27 cellular contexts compared by ENCODE assay signal in the genomic region with DNA sequence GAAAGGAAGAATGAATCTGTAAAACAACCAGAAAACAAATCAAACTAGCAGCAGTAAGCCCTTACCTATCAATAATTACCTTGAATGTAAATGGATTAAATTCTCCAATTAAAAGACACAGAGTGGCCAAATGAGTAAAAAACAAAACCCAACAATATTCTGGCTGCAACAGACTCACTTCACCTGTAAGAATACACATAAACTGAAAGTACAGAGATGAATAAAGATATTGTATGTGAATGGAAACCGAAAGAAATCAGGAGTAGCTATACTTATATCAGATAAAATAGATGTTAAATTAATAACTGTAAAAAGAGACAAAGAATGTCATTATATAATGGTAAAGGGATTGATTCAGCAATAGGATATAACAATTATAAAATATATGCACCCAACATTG.
"Had no signal": no experiment of that assay in that cellular context is flagged by ENCODE, and none has a peak within 500 bp of the region (broad histone marks: within the 10 kb centered on the region; RNA-seq: fewer than 3 reads in every experiment).

No MANE protein-coding gene starts in this region.

- H3K27me3 ChIP-seq: brain microvascular endothelial cell, heart left ventricle, spleen, testis, transverse colon had no signal

- H3K9me3 ChIP-seq: testis had no signal

- H3K27ac Mint-ChIP-seq: activated naive CD4-positive, alpha-beta T cell treated with anti-CD3 and anti-CD28 coated beads for 36 hours; endodermal cell; nephron; T-helper 1 cell treated with Interleukin-12 subunit alpha and Interleukin-12 subunit beta and Interleukin-4 antibody, amounts not matched to agents 30 μg/mL and 1 μg/mL, for 36 hours; WTC11 had no signal

- DNase-seq: activated CD4-positive, alpha-beta T cell treated with anti-CD3 and anti-CD28 coated beads for 4 hours; activated CD4-positive, alpha-beta T cell treated with anti-CD3 and anti-CD28 coated beads, Interleukin-2, amount 50 U/mL, for 48 hours; activated effector memory CD4-positive, alpha-beta T cell treated with anti-CD3 and anti-CD28 coated beads, Interleukin-2, amount 50 U/mL, for 16 hours; activated naive CD4-positive, alpha-beta T cell treated with anti-CD3 and anti-CD28 coated beads for 36 hours; amniotic stem cell; brain microvascular endothelial cell; cortex of kidney; endodermal cell; foreskin fibroblast; heart left ventricle; hypothalamus; immature natural killer cell; kidney; left colon; midbrain; posterior cingulate gyrus; right cardiac atrium; spleen; stimulated activated naive CD8-positive, alpha-beta T cell treated with anti-CD3 and anti-CD28 coated beads, Interleukin-15, Interleukin-2, amounts not matched to agents 100 U/mL and 50 U/mL, for 24 hours; T1000; testis; transverse colon had no signal

- H3K36me3 ChIP-seq: brain microvascular endothelial cell, heart left ventricle, spleen, transverse colon had no signal

- H3K4me3 ChIP-seq: heart left ventricle, spleen, testis, transverse colon had no signal

- H3K4me3 Mint-ChIP-seq: activated naive CD4-positive, alpha-beta T cell treated with anti-CD3 and anti-CD28 coated beads for 36 hours; endodermal cell; nephron; T-helper 1 cell treated with Interleukin-12 subunit alpha and Interleukin-12 subunit beta and Interleukin-4 antibody, amounts not matched to agents 30 μg/mL and 1 μg/mL, for 36 hours; WTC11 had no signal

- H3K4me1 ChIP-seq: heart left ventricle, spleen, testis had no signal

- H3K27ac ChIP-seq: brain microvascular endothelial cell, heart left ventricle, spleen, testis, transverse colon had no signal

- FAIRE-seq: astrocyte, kidney had no signal

- ATAC-seq: esophagus mucosa; heart left ventricle; left colon; right cardiac atrium; stimulated activated naive CD8-positive, alpha-beta T cell treated with anti-CD3 and anti-CD28 coated beads, Interleukin-15, Interleukin-2, amounts not matched to agents 100 U/mL and 50 U/mL, for 24 hours; WTC11 had no signal

- H3K4me1 Mint-ChIP-seq: endodermal cell, immature natural killer cell, nephron, WTC11 had no signal
